Comparison of ENCODE assay signal across 14 cellular contexts in the genomic region with DNA sequence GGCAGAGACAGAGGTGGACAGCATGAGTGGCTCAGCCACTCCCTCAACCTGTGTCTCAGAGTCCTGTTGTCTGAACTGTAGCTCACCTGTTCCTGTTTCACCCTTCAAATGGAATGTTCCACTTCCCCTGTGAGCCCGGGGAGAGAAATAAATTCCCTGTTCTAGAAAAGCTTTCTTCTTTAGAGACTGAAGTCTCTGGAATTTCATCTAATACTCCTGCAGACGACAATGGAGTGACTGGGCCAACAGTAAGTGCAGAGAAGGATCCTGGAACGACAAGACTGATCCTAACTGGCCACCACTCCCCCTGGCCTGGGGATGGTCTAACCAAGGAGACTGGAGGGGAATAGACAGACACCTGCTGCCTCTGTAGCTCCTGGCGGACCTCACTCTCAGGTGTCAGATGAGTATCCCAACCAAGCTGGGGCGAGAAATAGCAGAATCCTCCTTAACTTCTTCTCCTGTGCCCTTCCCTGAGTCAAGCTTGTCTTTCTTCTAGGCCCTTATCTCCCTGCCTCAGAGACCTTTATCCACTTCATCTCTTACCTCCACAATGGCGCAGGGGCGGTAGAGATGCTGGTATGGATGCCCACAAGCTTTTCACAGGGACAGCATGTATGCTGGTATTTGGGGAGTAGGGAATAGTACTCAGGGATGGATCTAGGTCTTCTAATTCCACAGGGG. TPM values are rescaled to one million over a fixed set of nuclear protein-coding genes. Genes with fewer than 3 reads are reported as not detected.
DNase-seq lines count a peak whose midpoint lies in the region; ATAC-seq and TF ChIP-seq lines count a peak whose summit lies in the region.
"Had no signal": no experiment of that assay in that cellular context is flagged by ENCODE, and none has a peak within 500 bp of the region (broad histone marks: within the 10 kb centered on the region; RNA-seq: fewer than 3 reads in every experiment).

No MANE protein-coding gene starts in this region.

- TF ChIP-seq POLR2A in GM18505 (IDR thresholded peaks at IDR 0.05; ENCODE audit: borderline replicate concordance, extremely low read depth, insufficient read depth, insufficient read length) = no peak

- H4K8ac ChIP-seq in mesenchymal stem cell (ENCODE audit: low read length) = peak overlapping the region; percentile 7

- TF ChIP-seq CTCF in RWPE2 (IDR thresholded peaks at IDR 0.05; ENCODE audit: poor library complexity, severe bottlenecking) (no peak), colonic mucosa (IDR thresholded peaks at IDR 0.05) (no peak)

- H2BK12ac ChIP-seq in mesenchymal stem cell (ENCODE audit: low read length in 2 of 2) = peak overlapping the region in 1 of 2 experiments; percentile 18

- WGBS in mesenchymal stem cell = 86% methylated on average over 4 of the region's 7 CpGs

- no peak overlapping the region for H3K4me2 ChIP-seq in mesenchymal stem cell (ENCODE audit: low read length, poor library complexity, severe bottlenecking)

- no peak overlapping the region for H3K27ac Mint-ChIP-seq in immature natural killer cell

- no peak overlapping the region for H2AFZ ChIP-seq in mesenchymal stem cell (ENCODE audit: low read depth, low read length)

- H2BK120ac ChIP-seq in mesenchymal stem cell (ENCODE audit: low read depth, low read length) = no peak overlapping the region

- H3K18ac ChIP-seq in mesenchymal stem cell (ENCODE audit: low read depth in 1 of 2, low read length in 2 of 2) = peak overlapping the region in 1 of 2 experiments; percentile 18

- H2BK5ac ChIP-seq in mesenchymal stem cell (ENCODE audit: low read depth, low read length, poor library complexity, severe bottlenecking) = no peak overlapping the region

- in situ Hi-C loops in ACHN (cut with HindIII; ENCODE audit: low pct_ligation_motif_present, low pct_unique_long_range_greater_than_20kb, low sequenced_read_pairs) = no loop called here

- no peaks in the 10 kb centered on the region for H3K27me3 ChIP-seq in RWPE2 (ENCODE audit: insufficient read depth, poor library complexity, severe bottlenecking)
- peaks cover 39 to 42% of the 10 kb centered on the region in 2 experiments for H3K27me3 ChIP-seq in mesenchymal stem cell (ENCODE audit: control insufficient read depth in 1 of 2, insufficient read depth in 1 of 2, low read length in 2 of 2)
- no peaks in the 10 kb centered on the region for H3K27me3 ChIP-seq in colonic mucosa
- H3K27me3 ChIP-seq: ovary, thyroid gland had no signal

- H3K79me1 ChIP-seq in mesenchymal stem cell (replicated peaks; ENCODE audit: low read length, poor library complexity, severe bottlenecking) = no peaks in the 10 kb centered on the region

- DNase-seq in DMS53 treated with DMSO at 0.1 percent for 48 hours (lab: John Stamatoyannopoulos, UW; ENCODE audit: unreplicated experiment) = peak; percentile 90
- peak; percentile 88 for DNase-seq in NCI-H146 (lab: John Stamatoyannopoulos, UW)
- no peak for DNase-seq in RWPE2 (ENCODE audit: low spot score)
- DNase-seq in mesenchymal stem cell = no peak
- no peak for DNase-seq in ACHN
- no peak for DNase-seq in colonic mucosa
- no peak for DNase-seq in immature natural killer cell
- DNase-seq: amniotic stem cell, Calu3, ovary, thyroid gland had no signal

- H3K36me3 ChIP-seq in RWPE2 (ENCODE audit: low read depth) (no peaks in the 10 kb centered on the region), mesenchymal stem cell (ENCODE audit: control insufficient read depth in 1 of 2, insufficient read depth in 2 of 2, low read depth in 1 of 2, low read length in 2 of 2) (no peaks in the 10 kb centered on the region), colonic mucosa (no peaks in the 10 kb centered on the region)
- H3K36me3 ChIP-seq: ovary, thyroid gland had no signal

- H3K36me3 Mint-ChIP-seq in immature natural killer cell = no peaks in the 10 kb centered on the region

- H3K4me1 Mint-ChIP-seq in immature natural killer cell = no peaks in the 10 kb centered on the region

- no peak overlapping the region for H3K4me3 Mint-ChIP-seq in immature natural killer cell

- H3K27ac ChIP-seq in RWPE2 (ENCODE audit: poor library complexity, severe bottlenecking) (no peak overlapping the region), mesenchymal stem cell (ENCODE audit: low read length, poor library complexity, severe bottlenecking) (no peak overlapping the region), colonic mucosa (no peak overlapping the region)
- H3K27ac ChIP-seq: epithelial cell of prostate, ovary, SK-N-MC, thyroid gland had no signal

- intact Hi-C loops in colonic mucosa (cut with DNase I) = no loop called here

- H3K9me3 ChIP-seq in RWPE2 (ENCODE audit: severe bottlenecking) = no peaks in the 10 kb centered on the region
- H3K9me3 ChIP-seq in mesenchymal stem cell (ENCODE audit: control insufficient read depth, low read length) = no peaks in the 10 kb centered on the region
- H3K9me3 ChIP-seq in colonic mucosa = no peaks in the 10 kb centered on the region
- H3K9me3 ChIP-seq: ovary, thyroid gland had no signal

- peak overlapping the region; percentile 31 for H4K91ac ChIP-seq in mesenchymal stem cell (ENCODE audit: low read length)

- ATAC-seq in RWPE2 (ENCODE audit: low read depth) (peak; percentile 42; the same call in 1 of the 3 replicates), GM18505 (IDR thresholded peaks at IDR 0.05; ENCODE audit: unreplicated experiment) (no peak)

- H3K27me3 Mint-ChIP-seq in immature natural killer cell (ENCODE audit: low read depth in 3 of 3) = peaks cover 7 to 10% (median 7%) of the 10 kb centered on the region in 3 donors

- H3K4ac ChIP-seq in mesenchymal stem cell (ENCODE audit: low read depth in 1 of 2, low read length in 2 of 2) = no peak overlapping the region

- H3K4me1 ChIP-seq in RWPE2 (ENCODE audit: insufficient read depth, poor library complexity, severe bottlenecking) (peaks cover 8% of the 10 kb centered on the region), mesenchymal stem cell (ENCODE audit: control insufficient read depth, insufficient read depth, low read depth, low read length) (peaks cover under 1% of the 10 kb centered on the region), colonic mucosa (no peaks in the 10 kb centered on the region)

- H3K14ac ChIP-seq in mesenchymal stem cell (ENCODE audit: low read length in 2 of 2) = no peak overlapping the region

- no peak overlapping the region for H3K4me3 ChIP-seq in RWPE2 (ENCODE audit: severe bottlenecking)
- H3K4me3 ChIP-seq in mesenchymal stem cell (ENCODE audit: insufficient read depth in 1 of 2, low read depth in 1 of 2, low read length in 2 of 2) = no peak overlapping the region
- H3K4me3 ChIP-seq in colonic mucosa = no peak overlapping the region
- H3K4me3 ChIP-seq: ovary, SK-N-MC, thyroid gland had no signal

- no peak overlapping the region for H3K23ac ChIP-seq in mesenchymal stem cell (ENCODE audit: low read length in 2 of 2)

- H2AK5ac ChIP-seq in mesenchymal stem cell (ENCODE audit: low read length, severe bottlenecking) = no peak overlapping the region

- no peak overlapping the region for H2BK15ac ChIP-seq in mesenchymal stem cell (ENCODE audit: low read depth, poor library complexity, severe bottlenecking)

- no peak overlapping the region for H3K9ac ChIP-seq in mesenchymal stem cell (ENCODE audit: low read length)
- no peak overlapping the region for H3K9ac ChIP-seq in colonic mucosa (ENCODE audit: low read depth in 2 of 2, low read length in 2 of 2)

- H3K9me3 Mint-ChIP-seq in immature natural killer cell = no peaks in the 10 kb centered on the region

RNA-seq across cellular contexts. Expression of gene PLEKHA6, which starts 45.4 kb away (rescaled TPM):
- 4.0 TPM for polyA plus RNA-seq in mesenchymal stem cell (2013, experiment 1 of 2)
- polyA plus RNA-seq in mesenchymal stem cell (2013, experiment 2 of 2) = 4.8 TPM
- total RNA-seq in colonic mucosa = 100 to 1,000 TPM in 1 of 2 donors, 10 to 100 TPM in 1; 84.5 to 165 TPM
- polyA plus RNA-seq in immature natural killer cell = not detected

Comparison
In these comparisons a context has a peak if more than half of its experiments do, and no peak if none do; other contexts are left out.
1. DNase-seq: peak in DMS53 treated with DMSO at 0.1 percent for 48 hours (single experiment) and NCI-H146 (single experiment); none in RWPE2 (single experiment), mesenchymal stem cell (single experiment), ACHN (single experiment), colonic mucosa (single experiment) and immature natural killer cell (0 of 3).